ENCODE assay signal across 20 cellular contexts in genomic region chr13:35881360-35881759, GRCh38.
DNase-seq lines count a peak whose midpoint lies in the region; ATAC-seq and TF ChIP-seq lines count a peak whose summit lies in the region.
"Had no signal": no experiment of that assay in that cellular context is flagged by ENCODE, and none has a peak within 500 bp of the region (broad histone marks: within the 10 kb centered on the region; RNA-seq: fewer than 3 reads in every experiment).

No MANE protein-coding gene starts in this region.

- H3K27me3 ChIP-seq in sigmoid colon (no peaks in the 10 kb centered on the region), PC-3 (ENCODE audit: low read length) (no peaks in the 10 kb centered on the region)
- H3K27me3 ChIP-seq: hepatocyte had no signal

- no peaks in the 10 kb centered on the region for H3F3A ChIP-seq in PC-3 (ENCODE audit: low read length, unreplicated experiment)

- no peaks in the 10 kb centered on the region for H3K36me3 ChIP-seq in sigmoid colon
- no peaks in the 10 kb centered on the region for H3K36me3 ChIP-seq in mucosa of descending colon (ENCODE audit: low read depth)
- H3K36me3 ChIP-seq in PC-3 (ENCODE audit: low read depth, low read length) = no peaks in the 10 kb centered on the region

- no peaks in the 10 kb centered on the region for H4K20me1 ChIP-seq in PC-3 (ENCODE audit: low read length)

- H3K9ac ChIP-seq in PC-3 (ENCODE audit: low read length) = no peak overlapping the region

- no peaks in the 10 kb centered on the region for H3K9me2 ChIP-seq in PC-3 (replicated peaks; ENCODE audit: low read length)

- CTCF ChIA-PET in PC-3 (lab: Charles Lee) = no interaction called here

- POLR2A ChIA-PET in PC-3 (lab: Charles Lee; ENCODE audit: unreplicated experiment) = no interaction called here

- DNase-seq in DMS 273 (lab: John Stamatoyannopoulos, UW; ENCODE audit: unreplicated experiment) = peak; percentile 53
- DNase-seq in DMS 273 treated with DMSO at 0.1 percent for 48 hours (lab: John Stamatoyannopoulos, UW) = no peak
- DNase-seq in amygdala (lab: John Stamatoyannopoulos, UW) = peak in 37 of 56 donors; percentile 12 to 75 (median 40)
- DNase-seq in fibroblast of the aortic adventitia (ENCODE audit: low read depth) = peak; percentile 66
- DNase-seq in sigmoid colon = no peak
- DNase-seq in mucosa of descending colon = no peak
- DNase-seq in PC-3 = no peak
- DNase-seq: activated gamma-delta T cell; CD4-positive, alpha-beta memory T cell; central memory CD4-positive, alpha-beta T cell; GDM1; Kasumi-1; naive B cell; PC-9; stimulated activated CD4-positive, alpha-beta T cell treated with anti-CD3 and anti-CD28 coated beads, Interleukin-4, amount 100 ng/mL, for 1 hour had no signal

- H3K9me3 ChIP-seq in sigmoid colon (no peaks in the 10 kb centered on the region), mucosa of descending colon (no peaks in the 10 kb centered on the region), PC-3 (ENCODE audit: low read length) (no peaks in the 10 kb centered on the region)

- H3K4me3 ChIP-seq in fibroblast of the aortic adventitia (ENCODE audit: low read depth, low read length) = no peak overlapping the region
- no peak overlapping the region for H3K4me3 ChIP-seq in sigmoid colon
- no peak overlapping the region for H3K4me3 ChIP-seq in mucosa of descending colon
- H3K4me3 ChIP-seq in PC-3 (ENCODE audit: low read length) = no peak overlapping the region
- H3K4me3 ChIP-seq: hepatocyte, PC-9 had no signal

- H3K27ac ChIP-seq in sigmoid colon (peak overlapping the region in 3 of 4 donors; percentile 16 to 44 (median 32)), PC-3 (ENCODE audit: low read length) (no peak overlapping the region)
- H3K27ac ChIP-seq: 22Rv1, epithelial cell of prostate, hepatocyte, PC-9 had no signal

- no peak for ATAC-seq in mucosa of descending colon
- no peak for ATAC-seq in HG02610 (IDR thresholded peaks at IDR 0.05; ENCODE audit: unreplicated experiment)
- no peak; the same call in 1 of the 2 replicates for ATAC-seq in PC-3
- ATAC-seq: left lobe of liver had no signal

- H2AFZ ChIP-seq in PC-3 (ENCODE audit: low read length) = no peak overlapping the region
- H2AFZ ChIP-seq: hepatocyte, PC-9 had no signal

- BruUV-seq in PC-3 (replicated peaks; lab: Mats Ljungman, UMichigan) = no TSS peak

- no peak for TF ChIP-seq POLR2A in sigmoid colon (IDR thresholded peaks at IDR 0.05)

- intact Hi-C loops in sigmoid colon (cut with DNase I) = no loop called here
- intact Hi-C loops in mucosa of descending colon (cut with DNase I, micrococcal nuclease) = no loop called here
- intact Hi-C loops in PC-3 (cut with micrococcal nuclease) = no loop called here

- no peak overlapping the region for H3K4me2 ChIP-seq in PC-3 (ENCODE audit: low read length)
- H3K4me2 ChIP-seq: hepatocyte, PC-9 had no signal

- H3K4me1 ChIP-seq in sigmoid colon (peaks cover 0 to 12% (median 9%) of the 10 kb centered on the region in 4 donors), mucosa of descending colon (ENCODE audit: low read depth) (no peaks in the 10 kb centered on the region), PC-3 (ENCODE audit: insufficient read depth, low read length) (peaks cover 13% of the 10 kb centered on the region)

- H3K79me2 ChIP-seq in PC-3 (ENCODE audit: low read length) = no peaks in the 10 kb centered on the region
- H3K79me2 ChIP-seq: hepatocyte had no signal

- WGBS in sigmoid colon, 2 donors = 83 to 89% methylated on average over 1 of the region's 1 CpG

- TF ChIP-seq CTCF in fibroblast of the aortic adventitia (IDR thresholded peaks at IDR 0.05; ENCODE audit: insufficient read depth, low read length) = no peak
- no peak for TF ChIP-seq CTCF in sigmoid colon (IDR thresholded peaks at IDR 0.05)
- no peak for TF ChIP-seq CTCF in mucosa of descending colon (IDR thresholded peaks at IDR 0.05)
- no peak for TF ChIP-seq CTCF in PC-3 (conservative IDR thresholded peaks at IDR 0.05; ENCODE audit: low read depth, low read length)

- TF ChIP-seq EP300 in sigmoid colon (IDR thresholded peaks at IDR 0.05) = no peak

Comparison
In these comparisons a context has a peak if more than half of its experiments do, and no peak if none do; other contexts are left out.
1. DNase-seq: peak in DMS 273 (single experiment), amygdala (37 of 56) and fibroblast of the aortic adventitia (single experiment); none in DMS 273 treated with DMSO at 0.1 percent for 48 hours (single experiment), sigmoid colon (single experiment), mucosa of descending colon (0 of 3) and PC-3 (single experiment).